In genomic region chr7:95875519-95875918, GRCh38 we compare ENCODE assay signal across 26 cellular contexts.
"Had no signal": no experiment of that assay in that cellular context is flagged by ENCODE, and none has a peak within 500 bp of the region (broad histone marks: within the 10 kb centered on the region; RNA-seq: fewer than 3 reads in every experiment).

No MANE protein-coding gene starts in this region.

- H3K36me3 ChIP-seq: colonic mucosa, left lung, lower lobe of right lung, ovary, spleen, tibial artery, upper lobe of left lung, uterus had no signal

- H3K9me3 ChIP-seq: colonic mucosa, left lung, lower lobe of right lung, ovary, psoas muscle, testis, tibial artery, upper lobe of left lung, uterus had no signal

- H3K4me3 ChIP-seq: colonic mucosa, esophagus muscularis mucosa, gastroesophageal sphincter, heart left ventricle, hepatocyte, left lung, lower lobe of right lung, ovary, psoas muscle, skin epidermis, spleen, testis, tibial artery, upper lobe of left lung, uterus had no signal

- H3K27me3 ChIP-seq: colonic mucosa, esophagus muscularis mucosa, foreskin keratinocyte, gastroesophageal sphincter, heart left ventricle, hepatocyte, left lung, ovary, spleen, testis, tibial artery, upper lobe of left lung, uterus had no signal

- H3K4me2 ChIP-seq: hepatocyte had no signal

- H2AFZ ChIP-seq: hepatocyte had no signal

- H3K4me1 ChIP-seq: colonic mucosa, foreskin keratinocyte, left lung, lower lobe of right lung, spleen, uterus had no signal

- H3K79me2 ChIP-seq: hepatocyte had no signal

- H3K27ac ChIP-seq: colonic mucosa, esophagus muscularis mucosa, foreskin keratinocyte, gastroesophageal sphincter, hepatocyte, lower lobe of right lung, ovary, psoas muscle, skin epidermis, spleen, testis, uterus had no signal

- ATAC-seq: foreskin keratinocyte; gastroesophageal sphincter; left lung; lower lobe of right lung; natural killer cell; stimulated activated memory B cell treated with anti-CD40 and anti-IgM and Interleukin-4, amounts not matched to agents 10 μg/mL and 1 μg/mL and 100 μg/mL, for 72 hours; stimulated activated naive CD8-positive, alpha-beta T cell treated with anti-CD3 and anti-CD28 coated beads, Interleukin-15, Interleukin-2, amounts not matched to agents 100 U/mL and 50 U/mL, for 24 hours had no signal

- DNase-seq: colonic mucosa; effector CD8-positive, alpha-beta T cell; endodermal cell; foreskin keratinocyte; heart left ventricle; kidney; left lung; lower lobe of right lung; natural killer cell; occipital lobe; ovary; posterior cingulate gyrus; psoas muscle; right cardiac atrium; spleen; stimulated activated CD4-positive, alpha-beta T cell treated with anti-CD3 and anti-CD28 coated beads, Interleukin-4, amount 100 ng/mL, for 4 hours; stimulated activated naive CD8-positive, alpha-beta T cell treated with anti-CD3 and anti-CD28 coated beads, Interleukin-15, Interleukin-2, amounts not matched to agents 100 U/mL and 50 U/mL, for 24 hours; testis; tibial artery; upper lobe of left lung; uterus had no signal
